Comparison of ENCODE assay signal across 24 cellular contexts in genomic region chr1:34013136-34013535, GRCh38.
DNase-seq lines count a peak whose midpoint lies in the region; ATAC-seq and TF ChIP-seq lines count a peak whose summit lies in the region.
"Had no signal": no experiment of that assay in that cellular context is flagged by ENCODE, and none has a peak within 500 bp of the region (broad histone marks: within the 10 kb centered on the region; RNA-seq: fewer than 3 reads in every experiment).

No MANE protein-coding gene starts in this region.

- intact Hi-C loops in left ventricle myocardium superior (cut with micrococcal nuclease) = no loop called here

- H3K4me1 Mint-ChIP-seq in endodermal cell = peaks cover 2% of the 10 kb centered on the region
- H3K4me1 Mint-ChIP-seq in stimulated activated effector memory CD8-positive, alpha-beta T cell treated with anti-CD3 and anti-CD28 coated beads, Interleukin-12 subunit alpha, Interleukin-12 subunit beta, amount 100 ng/mL, for 72 hours = no peaks in the 10 kb centered on the region
- H3K4me1 Mint-ChIP-seq: CD14-positive monocyte; CD8-positive, alpha-beta memory T cell had no signal

- no peak overlapping the region for H3K4me3 Mint-ChIP-seq in endodermal cell
- no peak overlapping the region for H3K4me3 Mint-ChIP-seq in stimulated activated effector memory CD8-positive, alpha-beta T cell treated with anti-CD3 and anti-CD28 coated beads, Interleukin-12 subunit alpha, Interleukin-12 subunit beta, amount 100 ng/mL, for 72 hours
- H3K4me3 Mint-ChIP-seq: CD14-positive monocyte; CD4-positive, alpha-beta T cell; CD8-positive, alpha-beta memory T cell; GM23338; HFFc6 had no signal

- peak; percentile 29 for ATAC-seq in stimulated activated effector memory CD8-positive, alpha-beta T cell treated with anti-CD3 and anti-CD28 coated beads, Interleukin-12 subunit alpha, Interleukin-12 subunit beta, amount 100 ng/mL, for 72 hours
- no peak for ATAC-seq in HG02870 (IDR thresholded peaks at IDR 0.05; ENCODE audit: unreplicated experiment)
- ATAC-seq in left ventricle myocardium superior = no peak
- ATAC-seq in GM21825 (IDR thresholded peaks at IDR 0.05; ENCODE audit: unreplicated experiment) = no peak
- ATAC-seq: GM12878 had no signal

- 84 to 91% methylated on average over 9 to 10 of the region's 10 CpGs for WGBS in endodermal cell (ENCODE audit: insufficient coverage in 1 of 2, insufficient read length in 1 of 2), 2 experiments

- H3K27me3 Mint-ChIP-seq in endodermal cell (ENCODE audit: insufficient read depth) = peaks cover 18% of the 10 kb centered on the region

- no peak for TF ChIP-seq CTCF in endodermal cell (conservative IDR thresholded peaks at IDR 0.05)

- no peaks in the 10 kb centered on the region for H3K9me3 Mint-ChIP-seq in endodermal cell
- no peaks in the 10 kb centered on the region for H3K9me3 Mint-ChIP-seq in stimulated activated effector memory CD8-positive, alpha-beta T cell treated with anti-CD3 and anti-CD28 coated beads, Interleukin-12 subunit alpha, Interleukin-12 subunit beta, amount 100 ng/mL, for 72 hours
- H3K9me3 Mint-ChIP-seq: CD4-positive, alpha-beta T cell; GM23338 had no signal

- no peak overlapping the region for H3K27ac Mint-ChIP-seq in endodermal cell
- H3K27ac Mint-ChIP-seq in stimulated activated effector memory CD8-positive, alpha-beta T cell treated with anti-CD3 and anti-CD28 coated beads, Interleukin-12 subunit alpha, Interleukin-12 subunit beta, amount 100 ng/mL, for 72 hours = no peak overlapping the region
- H3K27ac Mint-ChIP-seq: CD14-positive monocyte; CD4-positive, alpha-beta T cell; CD8-positive, alpha-beta memory T cell; GM23338; HFFc6 had no signal

- no peaks in the 10 kb centered on the region for H3K36me3 ChIP-seq in endodermal cell (ENCODE audit: control insufficient read depth, insufficient read depth, low read length)
- H3K36me3 ChIP-seq: BE2C; BLaER1 treated with 17β-estradiol and CSF1 and Interleukin-3, amounts not matched to agents 10 nM and 100 nM; HAP-1 had no signal

- no peaks in the 10 kb centered on the region for H3K36me3 Mint-ChIP-seq in endodermal cell (ENCODE audit: low read depth)
- H3K36me3 Mint-ChIP-seq in stimulated activated effector memory CD8-positive, alpha-beta T cell treated with anti-CD3 and anti-CD28 coated beads, Interleukin-12 subunit alpha, Interleukin-12 subunit beta, amount 100 ng/mL, for 72 hours = no peaks in the 10 kb centered on the region
- H3K36me3 Mint-ChIP-seq: CD14-positive monocyte; CD8-positive, alpha-beta memory T cell had no signal

- H3K4me3 ChIP-seq in endodermal cell (ENCODE audit: low read length) = no peak overlapping the region
- H3K4me3 ChIP-seq: A549; BLaER1 treated with 17β-estradiol and CSF1 and Interleukin-3, amounts not matched to agents 10 nM and 100 nM; GM12878; GM23338; HAP-1 had no signal

- H3K9ac ChIP-seq in endodermal cell (ENCODE audit: extremely low read depth, low read length, poor library complexity, severe bottlenecking) = no peak overlapping the region
- H3K9ac ChIP-seq: BLaER1 treated with 17β-estradiol and CSF1 and Interleukin-3, amounts not matched to agents 10 nM and 100 nM had no signal

- H3K4me1 ChIP-seq in endodermal cell (ENCODE audit: control insufficient read depth, insufficient read depth, low read length) = no peaks in the 10 kb centered on the region
- H3K4me1 ChIP-seq: A549, BE2C, HAP-1 had no signal

- peaks cover under 1% of the 10 kb centered on the region for H3K27me3 ChIP-seq in endodermal cell (ENCODE audit: control insufficient read depth, insufficient read depth, low read length, poor library complexity, severe bottlenecking)
- H3K27me3 ChIP-seq: BE2C; BLaER1 treated with 17β-estradiol and CSF1 and Interleukin-3, amounts not matched to agents 10 nM and 100 nM had no signal

- DNase-seq in NCI-H1694 (lab: John Stamatoyannopoulos, UW) (peak; percentile 13), cerebellar cortex (ENCODE audit: low spot score) (peak; percentile 52), endodermal cell (peak; percentile 19), left ventricle myocardium superior (no peak), DMS 273 (lab: John Stamatoyannopoulos, UW; ENCODE audit: unreplicated experiment) (no peak)
- DNase-seq in stimulated activated effector memory CD8-positive, alpha-beta T cell treated with anti-CD3 and anti-CD28 coated beads, Interleukin-12 subunit alpha, Interleukin-12 subunit beta, amount 100 ng/mL, for 72 hours (ENCODE audit: low spot score in 2 of 2) = no peak
- DNase-seq: 8988T; ACHN; AML-193; BE2C; CD4-positive, alpha-beta T cell; CD8-positive, alpha-beta memory T cell; DMS153; DND-41; GDM1; HFFc6 had no signal

- no peaks in the 10 kb centered on the region for H3K9me3 ChIP-seq in endodermal cell (ENCODE audit: control insufficient read depth, low read length)
- H3K9me3 ChIP-seq: A549; BE2C; BLaER1 treated with 17β-estradiol and CSF1 and Interleukin-3, amounts not matched to agents 10 nM and 100 nM; HAP-1 had no signal

- H3K27ac ChIP-seq in endodermal cell (ENCODE audit: low read depth, low read length) = no peak overlapping the region
- H3K27ac ChIP-seq: A549; BLaER1 treated with 17β-estradiol and CSF1 and Interleukin-3, amounts not matched to agents 10 nM and 100 nM had no signal

Comparison
In these comparisons a context has a peak if more than half of its experiments do, and no peak if none do; other contexts are left out.
1. DNase-seq: peak in NCI-H1694 (single experiment), cerebellar cortex (single experiment) and endodermal cell (single experiment); none in stimulated activated effector memory CD8-positive, alpha-beta T cell treated with anti-CD3 and anti-CD28 coated beads, Interleukin-12 subunit alpha, Interleukin-12 subunit beta, amount 100 ng/mL, for 72 hours (0 of 2), left ventricle myocardium superior (single experiment) and DMS 273 (single experiment).